Comparison of ENCODE assay signal across 17 cellular contexts in the genomic region with DNA sequence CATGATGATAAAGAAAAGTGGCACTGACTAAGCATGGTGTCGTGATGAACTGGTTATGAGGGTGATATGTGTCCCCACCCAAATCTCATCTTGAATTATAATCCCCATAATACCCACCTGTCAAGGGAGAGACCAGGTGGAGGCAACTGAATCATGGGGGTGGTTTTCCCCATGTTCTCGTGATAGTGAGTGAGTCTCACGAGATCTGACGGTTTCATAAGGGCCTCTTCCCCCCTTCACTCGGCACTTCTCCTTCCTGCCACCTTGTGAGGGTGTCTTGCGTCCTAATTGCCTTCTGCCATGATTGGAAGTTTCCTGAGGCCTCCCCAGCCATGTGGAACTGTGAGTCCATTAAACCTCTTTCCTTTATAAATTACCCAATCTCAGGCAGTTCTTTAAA. TPM values are rescaled to one million over a fixed set of nuclear protein-coding genes. Genes with fewer than 3 reads are reported as not detected.
"Had no signal": no experiment of that assay in that cellular context is flagged by ENCODE, and none has a peak within 500 bp of the region (broad histone marks: within the 10 kb centered on the region; RNA-seq: fewer than 3 reads in every experiment).

No MANE protein-coding gene starts in this region.

RNA-seq across cellular contexts. Expression of a gene that starts 44.2 kb away (rescaled TPM):
- total RNA-seq: activated CD4-positive, alpha-beta memory T cell treated with anti-CD3 and anti-CD28 coated beads for 36 hours; activated CD4-positive, alpha-beta T cell treated with anti-CD3 and anti-CD28 coated beads, Interleukin-2, amount 10 ng/mL, durations not matched to agents 24 days and 14 days; activated CD8-positive, alpha-beta memory T cell treated with anti-CD3 and anti-CD28 coated beads for 36 hours; activated CD8-positive, alpha-beta T cell treated with anti-CD3 and anti-CD28 coated beads for 36 hours; activated naive CD4-positive, alpha-beta T cell treated with anti-CD3 and anti-CD28 coated beads for 36 hours; activated naive CD4-positive, alpha-beta T cell treated with anti-CD3 and anti-CD28 coated beads, Interleukin-2, amount 50 U/mL, for 72 hours; activated T-cell treated with anti-CD3 and anti-CD28 coated beads, Interleukin-2, amount 50 U/mL, for 4 hours; adrenal gland; aorta; bronchial epithelial cell; cardiac muscle cell; chondrocyte; T-cell; T-helper 1 cell treated with Interleukin-12 subunit alpha and Interleukin-12 subunit beta and Interleukin-4 antibody, amounts not matched to agents 30 ng/mL and 1 ng/mL, for 36 hours; T-helper 17 cell; T-helper 2 cell treated with Interferon-gamma antibody and Interleukin-4, amounts not matched to agents 100 ng/mL and 5 ng/mL, for 36 hours; WTC11 had no signal
- polyA plus RNA-seq: adrenal gland, aorta, cardiac muscle cell had no signal
